ENCODE assay signal across 2 cellular contexts in genomic region chr9:130182090-130182909, GRCh38.
TF ChIP-seq lines count a peak whose summit lies in the region.

No MANE protein-coding gene starts in this region.

TF ChIP-seq in IMR-90, 13 proteins besides CTCF, POLR2A, EP300 and RAD21:
- TF ChIP-seq CHD1 (IDR thresholded peaks at IDR 0.05; ENCODE audit: low read depth, low read length) (no peak), MAFK (IDR thresholded peaks at IDR 0.05; ENCODE audit: low read depth, low read length) (no peak), ELK1 (IDR thresholded peaks at IDR 0.05; ENCODE audit: borderline replicate concordance, low read depth, low read length) (no peak), USF2 (IDR thresholded peaks at IDR 0.05; ENCODE audit: low read depth, low read length) (no peak), RFX5 (IDR thresholded peaks at IDR 0.05; ENCODE audit: low read depth, low read length) (no peak), MAZ (IDR thresholded peaks at IDR 0.05; ENCODE audit: borderline replicate concordance, low read depth, low read length) (no peak), CEBPB (IDR thresholded peaks at IDR 0.05; ENCODE audit: low read depth, low read length) (no peak), FOS (IDR thresholded peaks at IDR 0.05; ENCODE audit: low read depth, low read length) (no peak), BHLHE40 (IDR thresholded peaks at IDR 0.05; ENCODE audit: low read depth, low read length) (no peak), SMC3 (IDR thresholded peaks at IDR 0.05; ENCODE audit: low read depth, low read length) (no peak), NFE2L2 (IDR thresholded peaks at IDR 0.05; ENCODE audit: low read depth, low read length) (no peak)

TF ChIP-seq in K562, 482 proteins besides CTCF, POLR2A, EP300 and RAD21:
- TF ChIP-seq HDAC2 (IDR thresholded peaks at IDR 0.05) (0 out of 2 replicates have a peak, but pooled peaks have one; percentile 22), RBM25 (IDR thresholded peaks at IDR 0.05; ENCODE audit: low read depth, low read length, severe bottlenecking) (peak; percentile 65), BCOR (IDR thresholded peaks at IDR 0.05) (peak; percentile 67), MED1 (CRISPR knock-in tag; IDR thresholded peaks at IDR 0.05; ENCODE audit: borderline replicate concordance) (no peak), KDM1A (IDR thresholded peaks at IDR 0.05) (peak; percentile 37 to 43; a peak in 2 of 4 replicates)
- TF ChIP-seq, protein P1, sequence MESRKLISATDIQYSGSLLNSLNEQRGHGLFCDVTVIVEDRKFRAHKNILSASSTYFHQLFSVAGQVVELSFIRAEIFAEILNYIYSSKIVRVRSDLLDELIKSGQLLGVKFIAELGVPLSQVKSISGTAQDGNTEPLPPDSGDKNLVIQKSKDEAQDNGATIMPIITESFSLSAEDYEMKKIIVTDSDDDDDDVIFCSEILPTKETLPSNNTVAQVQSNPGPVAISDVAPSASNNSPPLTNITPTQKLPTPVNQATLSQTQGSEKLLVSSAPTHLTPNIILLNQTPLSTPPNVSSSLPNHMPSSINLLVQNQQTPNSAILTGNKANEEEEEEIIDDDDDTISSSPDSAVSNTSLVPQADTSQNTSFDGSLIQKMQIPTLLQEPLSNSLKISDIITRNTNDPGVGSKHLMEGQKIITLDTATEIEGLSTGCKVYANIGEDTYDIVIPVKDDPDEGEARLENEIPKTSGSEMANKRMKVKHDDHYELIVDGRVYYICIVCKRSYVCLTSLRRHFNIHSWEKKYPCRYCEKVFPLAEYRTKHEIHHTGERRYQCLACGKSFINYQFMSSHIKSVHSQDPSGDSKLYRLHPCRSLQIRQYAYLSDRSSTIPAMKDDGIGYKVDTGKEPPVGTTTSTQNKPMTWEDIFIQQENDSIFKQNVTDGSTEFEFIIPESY (CRISPR knock-in tag; IDR thresholded peaks at IDR 0.05): peak; percentile 87
